ENCODE assay signal across 23 cellular contexts in genomic region chr1:63984257-63984626, GRCh38.
DNase-seq lines count a peak whose midpoint lies in the region; ATAC-seq and TF ChIP-seq lines count a peak whose summit lies in the region.
"Had no signal": no experiment of that assay in that cellular context is flagged by ENCODE, and none has a peak within 500 bp of the region (broad histone marks: within the 10 kb centered on the region; RNA-seq: fewer than 3 reads in every experiment).

No MANE protein-coding gene starts in this region.

- H3K9ac ChIP-seq in mesenchymal stem cell (ENCODE audit: low read length): peak overlapping the region; percentile 25

- intact Hi-C loops in MCF 10A (cut with micrococcal nuclease): no loop called here
- intact Hi-C loops in activated CD4-positive, alpha-beta memory T cell treated with anti-CD3 and anti-CD28 coated beads for 36 hours (cut with micrococcal nuclease): no loop called here
- intact Hi-C loops in naive thymus-derived CD4-positive, alpha-beta T cell (cut with micrococcal nuclease): no loop called here

- no peaks in the 10 kb centered on the region for H3K36me3 ChIP-seq in mesenchymal stem cell (ENCODE audit: control insufficient read depth in 1 of 2, insufficient read depth in 2 of 2, low read depth in 1 of 2, low read length in 2 of 2)
- no peaks in the 10 kb centered on the region for H3K36me3 ChIP-seq in naive thymus-derived CD4-positive, alpha-beta T cell (ENCODE audit: control insufficient read depth in 2 of 3, insufficient read depth in 3 of 3, low read length in 3 of 3)

- H2AK5ac ChIP-seq in mesenchymal stem cell (ENCODE audit: low read length, severe bottlenecking): no peak overlapping the region

- no peaks in the 10 kb centered on the region for H3K27me3 ChIP-seq in mesenchymal stem cell (ENCODE audit: control insufficient read depth in 1 of 2, insufficient read depth in 1 of 2, low read length in 2 of 2)
- H3K27me3 ChIP-seq in naive thymus-derived CD4-positive, alpha-beta T cell (ENCODE audit: control insufficient read depth in 2 of 2, insufficient read depth in 2 of 2, low read length in 2 of 2): no peaks in the 10 kb centered on the region

- no peak overlapping the region for H3K4ac ChIP-seq in mesenchymal stem cell (ENCODE audit: low read depth in 1 of 2, low read length in 2 of 2)

- no peak overlapping the region for H2BK15ac ChIP-seq in mesenchymal stem cell (ENCODE audit: low read depth, poor library complexity, severe bottlenecking)

- H2BK5ac ChIP-seq in mesenchymal stem cell (ENCODE audit: low read depth, low read length, poor library complexity, severe bottlenecking): no peak overlapping the region

- no peak overlapping the region for H3K4me3 ChIP-seq in mesenchymal stem cell (ENCODE audit: insufficient read depth in 1 of 2, low read depth in 1 of 2, low read length in 2 of 2)
- no peak overlapping the region for H3K4me3 ChIP-seq in naive thymus-derived CD4-positive, alpha-beta T cell (ENCODE audit: low read length)
- H3K4me3 ChIP-seq: A549 had no signal

- no peak overlapping the region for H2BK12ac ChIP-seq in mesenchymal stem cell (ENCODE audit: low read length in 2 of 2)

- ATAC-seq in HG03108 (IDR thresholded peaks at IDR 0.05; ENCODE audit: unreplicated experiment): no peak
- ATAC-seq in naive thymus-derived CD4-positive, alpha-beta T cell: no peak
- ATAC-seq: A549; left lobe of liver; naive thymus-derived CD8-positive, alpha-beta T cell; right cardiac atrium; stimulated activated memory B cell treated with anti-CD40 and anti-IgM and Interleukin-4, amounts not matched to agents 10 μg/mL and 1 μg/mL and 100 μg/mL, for 72 hours had no signal

- H3K4me1 ChIP-seq in mesenchymal stem cell (ENCODE audit: control insufficient read depth, insufficient read depth, low read depth, low read length): peaks cover 3% of the 10 kb centered on the region
- H3K4me1 ChIP-seq in naive thymus-derived CD4-positive, alpha-beta T cell (ENCODE audit: control insufficient read depth in 2 of 2, insufficient read depth in 2 of 2, low read length in 2 of 2): no peaks in the 10 kb centered on the region
- H3K4me1 ChIP-seq: Caco-2 had no signal

- H3K79me1 ChIP-seq in mesenchymal stem cell (replicated peaks; ENCODE audit: low read length, poor library complexity, severe bottlenecking): peaks cover 3% of the 10 kb centered on the region

- no peak overlapping the region for H4K91ac ChIP-seq in mesenchymal stem cell (ENCODE audit: low read length)

- no peaks in the 10 kb centered on the region for H3K9me3 Mint-ChIP-seq in MCF 10A (ENCODE audit: unreplicated experiment)
- no peaks in the 10 kb centered on the region for H3K9me3 Mint-ChIP-seq in activated CD4-positive, alpha-beta memory T cell treated with anti-CD3 and anti-CD28 coated beads for 36 hours
- peaks cover 0 to under 1% (median 0%) of the 10 kb centered on the region in 11 donors for H3K9me3 Mint-ChIP-seq in naive thymus-derived CD4-positive, alpha-beta T cell
- H3K9me3 Mint-ChIP-seq: activated naive CD4-positive, alpha-beta T cell treated with anti-CD3 and anti-CD28 coated beads, Interleukin-2, amount 10 ng/mL, durations not matched to agents 7 days and 5 days; naive thymus-derived CD8-positive, alpha-beta T cell; stimulated activated memory B cell treated with anti-CD40 and anti-IgM and Interleukin-4, amounts not matched to agents 10 μg/mL and 1 μg/mL and 100 μg/mL, for 72 hours; T-helper 1 cell treated with Interleukin-12 subunit alpha and Interleukin-12 subunit beta and Interleukin-4 antibody, amounts not matched to agents 30 μg/mL and 1 μg/mL, for 36 hours had no signal

- no peak overlapping the region for H3K23ac ChIP-seq in mesenchymal stem cell (ENCODE audit: low read length in 2 of 2)

- H3K14ac ChIP-seq in mesenchymal stem cell (ENCODE audit: low read length in 2 of 2): no peak overlapping the region

- CTCF ChIA-PET in MCF 10A (lab: Yijun Ruan, JAX): interaction anchor here (0.6 to 1.5 kb wide), 6 partner anchors 18 to 409 kb away, joined by 3 to 8 read pairs (median 4); no protein-coding TSS in a partner anchor
- CTCF ChIA-PET in activated CD4-positive, alpha-beta memory T cell treated with anti-CD3 and anti-CD28 coated beads for 36 hours (lab: Charles Lee): no interaction called here
- CTCF ChIA-PET in naive thymus-derived CD4-positive, alpha-beta T cell (lab: Charles Lee): no interaction called here

- no peak overlapping the region for H3K4me2 ChIP-seq in mesenchymal stem cell (ENCODE audit: low read length, poor library complexity, severe bottlenecking)
- H3K4me2 ChIP-seq: A549 had no signal

- H3K9me3 ChIP-seq in mesenchymal stem cell (ENCODE audit: control insufficient read depth, low read length): no peaks in the 10 kb centered on the region
- H3K9me3 ChIP-seq in naive thymus-derived CD4-positive, alpha-beta T cell (ENCODE audit: control insufficient read depth in 2 of 3, low read length in 3 of 3): no peaks in the 10 kb centered on the region
- H3K9me3 ChIP-seq: A549, Caco-2 had no signal

- H2BK120ac ChIP-seq in mesenchymal stem cell (ENCODE audit: low read depth, low read length): no peak overlapping the region

- peak overlapping the region; percentile 84 for H3K27ac Mint-ChIP-seq in MCF 10A (ENCODE audit: low read depth, unreplicated experiment)
- no peak overlapping the region for H3K27ac Mint-ChIP-seq in activated CD4-positive, alpha-beta memory T cell treated with anti-CD3 and anti-CD28 coated beads for 36 hours
- no peak overlapping the region for H3K27ac Mint-ChIP-seq in naive thymus-derived CD4-positive, alpha-beta T cell
- H3K27ac Mint-ChIP-seq: activated naive CD4-positive, alpha-beta T cell treated with anti-CD3 and anti-CD28 coated beads, Interleukin-2, amount 10 ng/mL, durations not matched to agents 7 days and 5 days; naive thymus-derived CD8-positive, alpha-beta T cell; stimulated activated memory B cell treated with anti-CD40 and anti-IgM and Interleukin-4, amounts not matched to agents 10 μg/mL and 1 μg/mL and 100 μg/mL, for 72 hours; T-helper 1 cell treated with Interleukin-12 subunit alpha and Interleukin-12 subunit beta and Interleukin-4 antibody, amounts not matched to agents 30 μg/mL and 1 μg/mL, for 36 hours had no signal

- H2AFZ ChIP-seq in mesenchymal stem cell (ENCODE audit: low read depth, low read length): no peak overlapping the region

- H3K18ac ChIP-seq in mesenchymal stem cell (ENCODE audit: low read depth in 1 of 2, low read length in 2 of 2): peak overlapping the region in 1 of 2 experiments; percentile 51

- POLR2A ChIA-PET in MCF 10A (lab: Yijun Ruan, JAX): interaction anchor here (0.6 to 2.2 kb wide), 11 partner anchors 11 to 149 kb away, joined by 3 to 14 read pairs (median 5); no protein-coding TSS in a partner anchor
- POLR2A ChIA-PET in activated CD4-positive, alpha-beta memory T cell treated with anti-CD3 and anti-CD28 coated beads for 36 hours (lab: Charles Lee): no interaction called here
- POLR2A ChIA-PET in naive thymus-derived CD4-positive, alpha-beta T cell (lab: Charles Lee): no interaction called here

- TF ChIP-seq CTCF in MCF 10A (IDR thresholded peaks at IDR 0.05; ENCODE audit: unreplicated experiment): no peak

- no CpG with 5 or more reads among the region's 1 CpG for WGBS in mesenchymal stem cell

- H3K27me3 Mint-ChIP-seq in MCF 10A (ENCODE audit: insufficient read depth, unreplicated experiment): no peaks in the 10 kb centered on the region
- H3K27me3 Mint-ChIP-seq in activated CD4-positive, alpha-beta memory T cell treated with anti-CD3 and anti-CD28 coated beads for 36 hours: no peaks in the 10 kb centered on the region
- H3K27me3 Mint-ChIP-seq in naive thymus-derived CD4-positive, alpha-beta T cell: peaks cover 2 to 9% (median 4%) of the 10 kb centered on the region in 5 donors

- H3K27ac ChIP-seq in mesenchymal stem cell (ENCODE audit: low read length, poor library complexity, severe bottlenecking): no peak overlapping the region
- H3K27ac ChIP-seq in naive thymus-derived CD4-positive, alpha-beta T cell (ENCODE audit: low read depth, low read length): no peak overlapping the region
- H3K27ac ChIP-seq: A549 had no signal

- no TSS peak for BruUV-seq in MCF 10A (replicated peaks; lab: Mats Ljungman, UMichigan)

- H3K4me3 Mint-ChIP-seq in MCF 10A (ENCODE audit: unreplicated experiment): no peak overlapping the region
- no peak overlapping the region for H3K4me3 Mint-ChIP-seq in activated CD4-positive, alpha-beta memory T cell treated with anti-CD3 and anti-CD28 coated beads for 36 hours
- H3K4me3 Mint-ChIP-seq in naive thymus-derived CD4-positive, alpha-beta T cell: no peak overlapping the region
- H3K4me3 Mint-ChIP-seq: activated naive CD4-positive, alpha-beta T cell treated with anti-CD3 and anti-CD28 coated beads, Interleukin-2, amount 10 ng/mL, durations not matched to agents 7 days and 5 days; naive thymus-derived CD8-positive, alpha-beta T cell; stimulated activated memory B cell treated with anti-CD40 and anti-IgM and Interleukin-4, amounts not matched to agents 10 μg/mL and 1 μg/mL and 100 μg/mL, for 72 hours; T-helper 1 cell treated with Interleukin-12 subunit alpha and Interleukin-12 subunit beta and Interleukin-4 antibody, amounts not matched to agents 30 μg/mL and 1 μg/mL, for 36 hours had no signal

- peaks cover 30% of the 10 kb centered on the region for H3K4me1 Mint-ChIP-seq in MCF 10A (ENCODE audit: insufficient read depth, unreplicated experiment)
- no peaks in the 10 kb centered on the region for H3K4me1 Mint-ChIP-seq in activated CD4-positive, alpha-beta memory T cell treated with anti-CD3 and anti-CD28 coated beads for 36 hours (ENCODE audit: low read depth)
- no peaks in the 10 kb centered on the region for H3K4me1 Mint-ChIP-seq in naive thymus-derived CD4-positive, alpha-beta T cell
- H3K4me1 Mint-ChIP-seq: activated naive CD4-positive, alpha-beta T cell treated with anti-CD3 and anti-CD28 coated beads, Interleukin-2, amount 10 ng/mL, durations not matched to agents 7 days and 5 days; naive thymus-derived CD8-positive, alpha-beta T cell; stimulated activated memory B cell treated with anti-CD40 and anti-IgM and Interleukin-4, amounts not matched to agents 10 μg/mL and 1 μg/mL and 100 μg/mL, for 72 hours had no signal

- no peak overlapping the region for H4K8ac ChIP-seq in mesenchymal stem cell (ENCODE audit: low read length)

- no peaks in the 10 kb centered on the region for H3K36me3 Mint-ChIP-seq in MCF 10A (ENCODE audit: insufficient read depth, unreplicated experiment)
- H3K36me3 Mint-ChIP-seq in activated CD4-positive, alpha-beta memory T cell treated with anti-CD3 and anti-CD28 coated beads for 36 hours: no peaks in the 10 kb centered on the region
- no peaks in the 10 kb centered on the region for H3K36me3 Mint-ChIP-seq in naive thymus-derived CD4-positive, alpha-beta T cell
- H3K36me3 Mint-ChIP-seq: activated naive CD4-positive, alpha-beta T cell treated with anti-CD3 and anti-CD28 coated beads, Interleukin-2, amount 10 ng/mL, durations not matched to agents 7 days and 5 days; naive thymus-derived CD8-positive, alpha-beta T cell; stimulated activated memory B cell treated with anti-CD40 and anti-IgM and Interleukin-4, amounts not matched to agents 10 μg/mL and 1 μg/mL and 100 μg/mL, for 72 hours had no signal

- DNase-seq in AG08395 (ENCODE audit: low spot score) (peak; percentile 47), NCI-H82 (lab: John Stamatoyannopoulos, UW) (peak; percentile 59), MCF 10A (ENCODE audit: unreplicated experiment) (no peak), mesenchymal stem cell (peak; percentile 63), CD1c-positive myeloid dendritic cell (ENCODE audit: extremely low spot score) (no peak)
- no peak for DNase-seq in activated CD4-positive, alpha-beta memory T cell treated with anti-CD3 and anti-CD28 coated beads for 36 hours
- DNase-seq in naive thymus-derived CD4-positive, alpha-beta T cell: no peak
- DNase-seq: activated CD4-positive, alpha-beta T cell treated with anti-CD3 and anti-CD28 coated beads for 1 hour; activated naive CD4-positive, alpha-beta T cell treated with anti-CD3 and anti-CD28 coated beads, Interleukin-2, amount 10 ng/mL, durations not matched to agents 7 days and 5 days; Caco-2; cerebellar nuclear complex; H7; KG1; naive thymus-derived CD8-positive, alpha-beta T cell; NCI-H1436; NCI-H510A; right cardiac atrium; RPMI8226 had no signal

Comparison
In these comparisons a context has a peak if more than half of its experiments do, and no peak if none do; other contexts are left out.
1. DNase-seq: peak in AG08395 (single experiment), NCI-H82 (single experiment) and mesenchymal stem cell (single experiment); none in MCF 10A (single experiment), CD1c-positive myeloid dendritic cell (single experiment), activated CD4-positive, alpha-beta memory T cell treated with anti-CD3 and anti-CD28 coated beads for 36 hours (single experiment) and naive thymus-derived CD4-positive, alpha-beta T cell (0 of 9).